ENCODE assay signal across 25 cellular contexts in genomic region chrX:128310912-128311311, GRCh38.
"Had no signal": no experiment of that assay in that cellular context is flagged by ENCODE, and none has a peak within 500 bp of the region (broad histone marks: within the 10 kb centered on the region; RNA-seq: fewer than 3 reads in every experiment).

No MANE protein-coding gene starts in this region.

- H3K4me1 ChIP-seq: colonic mucosa, esophagus muscularis mucosa, esophagus squamous epithelium, foreskin keratinocyte, gastrocnemius medialis, gastroesophageal sphincter, heart left ventricle, heart right ventricle had no signal

- H3K9me3 Mint-ChIP-seq: dendritic cell treated with granulocyte-macrophage colony-stimulating factor and Interleukin-4, amounts not matched to agents 40 ng/mL and 50 ng/mL, for 4 days had no signal

- H3K4me1 Mint-ChIP-seq: endodermal cell had no signal

- H3K4me3 Mint-ChIP-seq: dendritic cell treated with granulocyte-macrophage colony-stimulating factor and Interleukin-4, amounts not matched to agents 40 ng/mL and 50 ng/mL, for 4 days; effector memory CD8-positive, alpha-beta T cell; endodermal cell had no signal

- H3K27me3 Mint-ChIP-seq: dendritic cell treated with granulocyte-macrophage colony-stimulating factor and Interleukin-4, amounts not matched to agents 40 ng/mL and 50 ng/mL, for 4 days; effector memory CD8-positive, alpha-beta T cell had no signal

- H3K36me3 ChIP-seq: colonic mucosa, esophagus muscularis mucosa, esophagus squamous epithelium, gastrocnemius medialis, gastroesophageal sphincter, heart left ventricle, heart right ventricle had no signal

- H3K27ac ChIP-seq: colonic mucosa, coronary artery, dorsolateral prefrontal cortex, epithelial cell of prostate, esophagus muscularis mucosa, esophagus squamous epithelium, foreskin keratinocyte, gastrocnemius medialis, gastroesophageal sphincter, heart left ventricle, heart right ventricle had no signal

- ATAC-seq: effector memory CD8-positive, alpha-beta T cell; esophagus mucosa; foreskin keratinocyte; gastrocnemius medialis; gastroesophageal sphincter; heart left ventricle; heart right ventricle had no signal

- H3K4me3 ChIP-seq: colonic mucosa, coronary artery, dorsolateral prefrontal cortex, esophagus muscularis mucosa, esophagus squamous epithelium, gastrocnemius medialis, gastroesophageal sphincter, heart left ventricle, heart right ventricle had no signal

- H3K27ac Mint-ChIP-seq: dendritic cell treated with granulocyte-macrophage colony-stimulating factor and Interleukin-4, amounts not matched to agents 40 ng/mL and 50 ng/mL, for 4 days; effector memory CD8-positive, alpha-beta T cell; endodermal cell had no signal

- DNase-seq: colonic mucosa; cortex of kidney; dermis blood vessel endothelial cell; dorsolateral prefrontal cortex; effector CD4-positive, alpha-beta T cell; effector CD8-positive, alpha-beta T cell; effector memory CD4-positive, alpha-beta T cell; effector memory CD8-positive, alpha-beta T cell; endodermal cell; erythroblast; esophagus squamous epithelium; foreskin fibroblast; foreskin keratinocyte; foreskin melanocyte; gastrocnemius medialis; glutamatergic neuron; head of caudate nucleus; heart left ventricle; heart right ventricle had no signal

- H3K9me3 ChIP-seq: colonic mucosa, esophagus muscularis mucosa, esophagus squamous epithelium, gastrocnemius medialis, gastroesophageal sphincter, heart left ventricle, heart right ventricle had no signal
